19 cellular contexts compared by ENCODE assay signal in the genomic region with DNA sequence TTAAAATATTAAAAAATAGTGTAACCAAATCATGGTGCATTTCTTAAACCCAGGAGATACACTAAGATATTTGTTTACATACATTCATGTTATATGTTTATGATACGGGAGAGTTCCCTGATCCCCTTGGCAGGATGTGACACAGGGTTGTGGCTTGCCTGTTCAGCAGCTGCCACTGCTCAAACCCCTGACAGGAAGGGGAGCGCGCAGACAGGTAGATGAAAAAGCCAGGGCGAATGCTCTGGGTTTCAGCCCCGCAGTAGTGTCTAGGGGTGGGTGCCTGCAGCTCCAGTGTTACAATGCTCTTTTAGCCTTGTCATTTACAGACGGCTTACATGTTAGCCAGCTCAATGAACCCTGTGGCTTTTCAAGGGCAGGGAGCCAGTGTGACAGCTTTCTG.
A peak's percentile ranks its signal among the peaks of the same experiment; 100 is the strongest.
DNase-seq lines count a peak whose midpoint lies in the region; ATAC-seq and TF ChIP-seq lines count a peak whose summit lies in the region.
"Had no signal": no experiment of that assay in that cellular context is flagged by ENCODE, and none has a peak within 500 bp of the region (broad histone marks: within the 10 kb centered on the region; RNA-seq: fewer than 3 reads in every experiment).

No MANE protein-coding gene starts in this region.

- H3K4me3 Mint-ChIP-seq in CD8-positive, alpha-beta T cell = no peak overlapping the region
- H3K4me3 Mint-ChIP-seq: activated naive CD4-positive, alpha-beta T cell treated with anti-CD3 and anti-CD28 coated beads, Interleukin-2, amount 10 ng/mL, durations not matched to agents 7 days and 5 days; H9; memory B cell; natural killer cell had no signal

- H3K4me1 Mint-ChIP-seq in CD8-positive, alpha-beta T cell (ENCODE audit: low read depth) = no peaks in the 10 kb centered on the region
- H3K4me1 Mint-ChIP-seq: activated naive CD4-positive, alpha-beta T cell treated with anti-CD3 and anti-CD28 coated beads, Interleukin-2, amount 10 ng/mL, durations not matched to agents 7 days and 5 days; memory B cell; natural killer cell had no signal

- H3K4me1 ChIP-seq in trophoblast cell (ENCODE audit: control insufficient read depth in 1 of 2, insufficient read depth in 2 of 2, low read length in 2 of 2) = peaks cover 10 to 12% of the 10 kb centered on the region in 2 experiments
- H3K4me1 ChIP-seq in CD8-positive, alpha-beta T cell (ENCODE audit: insufficient read depth, low read length) = no peaks in the 10 kb centered on the region
- H3K4me1 ChIP-seq: BE2C had no signal

- TF ChIP-seq CTCF in coronary artery (IDR thresholded peaks at IDR 0.05) = no peak
- TF ChIP-seq CTCF in CD8-positive, alpha-beta T cell (IDR thresholded peaks at IDR 0.05) = no peak

- no peak overlapping the region for H2BK120ac ChIP-seq in trophoblast cell (ENCODE audit: insufficient read depth, low read length, poor library complexity)

- no peak for DNase-seq in trophoblast cell
- no peak for DNase-seq in coronary artery (ENCODE audit: low spot score)
- no peak for DNase-seq in CD8-positive, alpha-beta T cell
- DNase-seq: activated CD4-positive, alpha-beta T cell treated with anti-CD3 and anti-CD28 coated beads, Interleukin-2, amount 50 U/mL, for 1 hour; activated naive CD4-positive, alpha-beta T cell treated with anti-CD3 and anti-CD28 coated beads, Interleukin-2, amount 10 ng/mL, durations not matched to agents 7 days and 5 days; BE2C; GF-D8; H9; hippocampal formation; natural killer cell; small intestine; stimulated activated CD4-positive, alpha-beta T cell treated with anti-CD3 and anti-CD28 coated beads, Interleukin-4, amount 100 ng/mL, for 4 hours; stimulated activated CD8-positive, alpha-beta memory T cell treated with anti-CD3 and anti-CD28 coated beads, Interleukin-4, amount 100 ng/mL, for 48 hours had no signal

- no CpG with 5 or more reads among the region's 6 CpGs for WGBS in trophoblast cell (ENCODE audit: extremely low coverage, insufficient coverage, insufficient read length)

- no peak overlapping the region for H2BK5ac ChIP-seq in trophoblast cell (ENCODE audit: low read depth, low read length, poor library complexity)

- no peak overlapping the region for H2AFZ ChIP-seq in trophoblast cell (ENCODE audit: insufficient read depth, low read length, poor library complexity)

- no peak overlapping the region for H4K8ac ChIP-seq in trophoblast cell (ENCODE audit: low read depth, low read length)

- H3K9me3 Mint-ChIP-seq in CD8-positive, alpha-beta T cell = no peaks in the 10 kb centered on the region

- intact Hi-C loops in CD8-positive, alpha-beta T cell (cut with DNase I, micrococcal nuclease) = no loop called here

- H3K23ac ChIP-seq in trophoblast cell (ENCODE audit: low read length) = no peak overlapping the region

- peaks cover 12% of the 10 kb centered on the region for H3K79me1 ChIP-seq in trophoblast cell (ENCODE audit: low read length)

- POLR2A ChIA-PET in CD8-positive, alpha-beta T cell (lab: Charles Lee) = no interaction called here

- H3K27ac Mint-ChIP-seq in CD8-positive, alpha-beta T cell = no peak overlapping the region
- H3K27ac Mint-ChIP-seq: activated naive CD4-positive, alpha-beta T cell treated with anti-CD3 and anti-CD28 coated beads, Interleukin-2, amount 10 ng/mL, durations not matched to agents 7 days and 5 days; memory B cell; natural killer cell; progenitor cell of endocrine pancreas had no signal

- H3K4me3 ChIP-seq in trophoblast cell (ENCODE audit: low read depth, low read length) (no peak overlapping the region), coronary artery (no peak overlapping the region)
- no peak overlapping the region for H3K4me3 ChIP-seq in CD8-positive, alpha-beta T cell (ENCODE audit: low read depth, low read length)

- ATAC-seq in GM19324 (IDR thresholded peaks at IDR 0.05; ENCODE audit: low FRiP score, unreplicated experiment) = peak; percentile 72
- peak; percentile 70 for ATAC-seq in HG02610 (IDR thresholded peaks at IDR 0.05; ENCODE audit: unreplicated experiment)
- peak; percentile 46 for ATAC-seq in HG03342 (IDR thresholded peaks at IDR 0.05; ENCODE audit: unreplicated experiment)
- ATAC-seq in CD8-positive, alpha-beta T cell = no peak
- no peak for ATAC-seq in GM21515 (IDR thresholded peaks at IDR 0.05; ENCODE audit: unreplicated experiment)
- ATAC-seq: natural killer cell had no signal

- H2BK12ac ChIP-seq in trophoblast cell (ENCODE audit: low read length) = peak overlapping the region; percentile 88

- H3K27me3 Mint-ChIP-seq in CD8-positive, alpha-beta T cell (ENCODE audit: low read depth) = no peaks in the 10 kb centered on the region
- H3K27me3 Mint-ChIP-seq: activated naive CD4-positive, alpha-beta T cell treated with anti-CD3 and anti-CD28 coated beads, Interleukin-2, amount 10 ng/mL, durations not matched to agents 7 days and 5 days; memory B cell; progenitor cell of endocrine pancreas had no signal

- H3K79me2 ChIP-seq in trophoblast cell (ENCODE audit: control insufficient read depth, insufficient read depth, low read length, poor library complexity) = peaks cover 3% of the 10 kb centered on the region

- H4K12ac ChIP-seq in trophoblast cell (ENCODE audit: low read depth, low read length) = no peak overlapping the region

- no peak overlapping the region for H3K14ac ChIP-seq in trophoblast cell (ENCODE audit: low read length)

- H3K4ac ChIP-seq in trophoblast cell (ENCODE audit: low read depth, low read length) = no peak overlapping the region

- no peaks in the 10 kb centered on the region for H3K36me3 ChIP-seq in trophoblast cell (ENCODE audit: control insufficient read depth in 1 of 2, insufficient read depth in 2 of 2, low read length in 2 of 2)
- no peaks in the 10 kb centered on the region for H3K36me3 ChIP-seq in CD8-positive, alpha-beta T cell (ENCODE audit: insufficient read depth, low read length)
- H3K36me3 ChIP-seq: BE2C had no signal

- H3K18ac ChIP-seq in trophoblast cell (ENCODE audit: low read length) = no peak overlapping the region

- peak overlapping the region; percentile 61 for H3K27ac ChIP-seq in trophoblast cell (ENCODE audit: low read depth, low read length)
- no peak overlapping the region for H3K27ac ChIP-seq in coronary artery
- H3K27ac ChIP-seq in CD8-positive, alpha-beta T cell (ENCODE audit: low read depth, low read length) = no peak overlapping the region

- peak overlapping the region; percentile 59 for H4K91ac ChIP-seq in trophoblast cell (ENCODE audit: low read depth, low read length)

- H3K36me3 Mint-ChIP-seq in CD8-positive, alpha-beta T cell = no peaks in the 10 kb centered on the region
- H3K36me3 Mint-ChIP-seq: activated naive CD4-positive, alpha-beta T cell treated with anti-CD3 and anti-CD28 coated beads, Interleukin-2, amount 10 ng/mL, durations not matched to agents 7 days and 5 days; memory B cell; natural killer cell had no signal

- H3K9me3 ChIP-seq in trophoblast cell (ENCODE audit: insufficient read depth, low read depth, low read length) = peaks cover 5% of the 10 kb centered on the region
- H3K9me3 ChIP-seq in CD8-positive, alpha-beta T cell (ENCODE audit: low read length) = no peaks in the 10 kb centered on the region
- H3K9me3 ChIP-seq: BE2C had no signal

- H3K4me2 ChIP-seq in trophoblast cell (ENCODE audit: low read length) = no peak overlapping the region

- CTCF ChIA-PET in CD8-positive, alpha-beta T cell (lab: Charles Lee) = no interaction called here

- H3K9ac ChIP-seq in trophoblast cell (ENCODE audit: low read length) = no peak overlapping the region

- no peak overlapping the region for H2AK5ac ChIP-seq in trophoblast cell (ENCODE audit: low read length)

- H3K27me3 ChIP-seq in trophoblast cell (ENCODE audit: insufficient read depth, low read length) = no peaks in the 10 kb centered on the region
- no peaks in the 10 kb centered on the region for H3K27me3 ChIP-seq in CD8-positive, alpha-beta T cell (ENCODE audit: insufficient read depth, low read length)
- H3K27me3 ChIP-seq: BE2C had no signal

Comparison
In these comparisons a context has a peak if more than half of its experiments do, and no peak if none do; other contexts are left out.
1. ATAC-seq: peak in GM19324 (single experiment), HG02610 (single experiment) and HG03342 (single experiment); none in CD8-positive, alpha-beta T cell (single experiment) and GM21515 (single experiment).